Comparison of ENCODE assay signal across 7 cellular contexts in genomic region chr9:15606667-15607472, GRCh38. TPM values are rescaled to one million over a fixed set of nuclear protein-coding genes. Genes with fewer than 3 reads are reported as not detected.
DNase-seq lines count a peak whose midpoint lies in the region; ATAC-seq and FAIRE-seq lines count a peak whose summit lies in the region.

No MANE protein-coding gene starts in this region.

- H3K4me1 Mint-ChIP-seq in memory B cell = no peaks in the 10 kb centered on the region
- no peaks in the 10 kb centered on the region for H3K4me1 Mint-ChIP-seq in activated naive CD4-positive, alpha-beta T cell treated with anti-CD3 and anti-CD28 coated beads for 36 hours (ENCODE audit: low read depth)

- H3K27me3 Mint-ChIP-seq in memory B cell = no peaks in the 10 kb centered on the region
- no peaks in the 10 kb centered on the region for H3K27me3 Mint-ChIP-seq in activated naive CD4-positive, alpha-beta T cell treated with anti-CD3 and anti-CD28 coated beads for 36 hours (ENCODE audit: low read depth)

- no peak overlapping the region for H3K27ac Mint-ChIP-seq in memory B cell
- no peak overlapping the region for H3K27ac Mint-ChIP-seq in activated naive CD4-positive, alpha-beta T cell treated with anti-CD3 and anti-CD28 coated beads for 36 hours

- H3K36me3 Mint-ChIP-seq in memory B cell = no peaks in the 10 kb centered on the region
- H3K36me3 Mint-ChIP-seq in activated naive CD4-positive, alpha-beta T cell treated with anti-CD3 and anti-CD28 coated beads for 36 hours (ENCODE audit: low read depth) = no peaks in the 10 kb centered on the region

- CTCF ChIA-PET in activated naive CD4-positive, alpha-beta T cell treated with anti-CD3 and anti-CD28 coated beads for 36 hours (lab: Charles Lee) = interaction anchor here (0.6 to 1.9 kb wide), 13 partner anchors 7 to 397 kb away, joined by 3 to 12 read pairs (median 4); partner anchors contain the start of gene CCDC171

- H3K9me3 Mint-ChIP-seq in memory B cell = no peaks in the 10 kb centered on the region
- H3K9me3 Mint-ChIP-seq in activated naive CD4-positive, alpha-beta T cell treated with anti-CD3 and anti-CD28 coated beads for 36 hours = no peaks in the 10 kb centered on the region

- peak; percentile 36 for DNase-seq in NCI-H748 treated with DMSO at 0.1 percent for 48 hours (lab: John Stamatoyannopoulos, UW)
- peak; percentile 30 for DNase-seq in cerebellum (ENCODE audit: low spot score)
- DNase-seq in memory B cell (ENCODE audit: low spot score in 2 of 2) = peak; percentile 15 to 53
- no peak for DNase-seq in activated naive CD4-positive, alpha-beta T cell treated with anti-CD3 and anti-CD28 coated beads for 36 hours
- DNase-seq in activated naive CD4-positive, alpha-beta T cell treated with anti-CD3 and anti-CD28 coated beads, Interleukin-2, amount 50 U/mL, for 16 hours = no peak

- peak; percentile 98 for FAIRE-seq in G401.6 (lab: Jason Lieb, UNC)

- H3K4me3 Mint-ChIP-seq in memory B cell = no peak overlapping the region
- no peak overlapping the region for H3K4me3 Mint-ChIP-seq in activated naive CD4-positive, alpha-beta T cell treated with anti-CD3 and anti-CD28 coated beads for 36 hours

- intact Hi-C loops in activated naive CD4-positive, alpha-beta T cell treated with anti-CD3 and anti-CD28 coated beads for 36 hours (cut with micrococcal nuclease) = loop anchor here (1.0 to 10.0 kb wide), 8 partner anchors 55 to 502 kb away; partner anchors contain the start of gene SNAPC3

- peak; percentile 47 for ATAC-seq in HG02973 (IDR thresholded peaks at IDR 0.05; ENCODE audit: unreplicated experiment)
- no peak for ATAC-seq in memory B cell (ENCODE audit: low read depth)

RNA-seq across cellular contexts. Expression of gene CCDC171, which starts 54.0 kb away (rescaled TPM):
- 19.7 TPM for total RNA-seq in cerebellum
- 1 to 10 TPM; 2.0 to 2.7 TPM for total RNA-seq in activated naive CD4-positive, alpha-beta T cell treated with anti-CD3 and anti-CD28 coated beads for 36 hours

Comparison
In these comparisons a context has a peak if more than half of its experiments do, and no peak if none do; other contexts are left out.
1. DNase-seq: peak in NCI-H748 treated with DMSO at 0.1 percent for 48 hours (single experiment), cerebellum (single experiment) and memory B cell (2 of 2); none in activated naive CD4-positive, alpha-beta T cell treated with anti-CD3 and anti-CD28 coated beads for 36 hours (single experiment) and activated naive CD4-positive, alpha-beta T cell treated with anti-CD3 and anti-CD28 coated beads, Interleukin-2, amount 50 U/mL, for 16 hours (single experiment).